Comparison of ENCODE assay signal across 1 cellular context in genomic region chr16:89530401-89531381, GRCh38.
TF ChIP-seq lines count a peak whose summit lies in the region.

No MANE protein-coding gene starts in this region.

TF ChIP-seq in HepG2, 621 proteins besides CTCF, POLR2A, EP300 and RAD21 (continued from another document):
- no peak for TF ChIP-seq ZNF770 (CRISPR knock-in tag; IDR thresholded peaks at IDR 0.05)
- TF ChIP-seq MTA1 (CRISPR knock-in tag; IDR thresholded peaks at IDR 0.05; ENCODE audit: borderline replicate concordance): no peak
- no peak for TF ChIP-seq TOPORS (CRISPR knock-in tag; IDR thresholded peaks at IDR 0.05)
- TF ChIP-seq SRY (CRISPR knock-in tag; IDR thresholded peaks at IDR 0.05): no peak
- TF ChIP-seq ZNF670 (CRISPR knock-in tag; IDR thresholded peaks at IDR 0.05; ENCODE audit: borderline replicate concordance): no peak
- TF ChIP-seq ATF7-NPFF (CRISPR knock-in tag; IDR thresholded peaks at IDR 0.05; ENCODE audit: low read depth): no peak
- TF ChIP-seq KDM2A (CRISPR knock-in tag; IDR thresholded peaks at IDR 0.05; ENCODE audit: borderline replicate concordance, low read depth): 0 out of 2 replicates have a peak, but pooled peaks have one; percentile 47
- no peak for TF ChIP-seq RARA (CRISPR knock-in tag; IDR thresholded peaks at IDR 0.05)
- TF ChIP-seq ZNF687 (CRISPR knock-in tag; IDR thresholded peaks at IDR 0.05): 0 out of 2 replicates have a peak, but pooled peaks have one; percentile 12
- 0 out of 2 replicates have a peak, but pooled peaks have one; percentile 19 for TF ChIP-seq ZNF263 (CRISPR knock-in tag; IDR thresholded peaks at IDR 0.05)
- no peak for TF ChIP-seq FOXA3 (CRISPR knock-in tag; IDR thresholded peaks at IDR 0.05)
- peak; percentile 96 for TF ChIP-seq ZNF672 (CRISPR knock-in tag; IDR thresholded peaks at IDR 0.05)
- no peak for TF ChIP-seq HNRNPH1 (optimal IDR thresholded peaks at IDR 0.05; ENCODE audit: low read depth, low read length)
- no peak for TF ChIP-seq POLR2AphosphoS2 (IDR thresholded peaks at IDR 0.05; ENCODE audit: low read depth, low read length)
